Comparison of ENCODE assay signal across 1 cellular context in genomic region chr1:37479255-37480124, GRCh38.
TF ChIP-seq lines count a peak whose summit lies in the region.

No MANE protein-coding gene starts in this region.

TF ChIP-seq in HepG2, 621 proteins besides CTCF, POLR2A, EP300 and RAD21 (continued from another document and continues in another):
- 0 out of 2 replicates have a peak, but pooled peaks have one; percentile 17 for TF ChIP-seq ZNF770 (CRISPR knock-in tag; IDR thresholded peaks at IDR 0.05)
- peak; percentile 67 for TF ChIP-seq ZNF589 (CRISPR knock-in tag; conservative IDR thresholded peaks at IDR 0.05)
- peak; percentile 40; the same call in 1 of the 2 replicates for TF ChIP-seq KLF9 (CRISPR knock-in tag; IDR thresholded peaks at IDR 0.05; ENCODE audit: low read depth)
- peak; percentile 92 for TF ChIP-seq PHF21A (CRISPR knock-in tag; IDR thresholded peaks at IDR 0.05)
- 0 out of 2 replicates have a peak, but pooled peaks have one; percentile 40 for TF ChIP-seq ZNF782 (CRISPR knock-in tag; IDR thresholded peaks at IDR 0.05; ENCODE audit: borderline replicate concordance)
- no peak for TF ChIP-seq MAFF (IDR thresholded peaks at IDR 0.05; ENCODE audit: low read depth, low read length)
- TF ChIP-seq HNRNPL (IDR thresholded peaks at IDR 0.05; ENCODE audit: low read depth, low read length) = 0 out of 2 replicates have a peak, but pooled peaks have one; percentile 59
- TF ChIP-seq ZNF605 (CRISPR knock-in tag; IDR thresholded peaks at IDR 0.05) = peak; percentile 76
- TF ChIP-seq AHDC1 (CRISPR knock-in tag; IDR thresholded peaks at IDR 0.05; ENCODE audit: borderline replicate concordance) = peak; percentile 25; the same call in 1 of the 2 replicates
- TF ChIP-seq NFYB (CRISPR knock-in tag; IDR thresholded peaks at IDR 0.05) = no peak; the same call in 1 of the 2 replicates
- no peak for TF ChIP-seq DNMT1 (CRISPR knock-in tag; IDR thresholded peaks at IDR 0.05)
- peak; percentile 93 for TF ChIP-seq ATF3 (CRISPR knock-in tag; IDR thresholded peaks at IDR 0.05)
- TF ChIP-seq SMAD3 (CRISPR knock-in tag; IDR thresholded peaks at IDR 0.05) = peak; percentile 82
- no peak for TF ChIP-seq LCORL (IDR thresholded peaks at IDR 0.05)
- TF ChIP-seq LCORL (CRISPR knock-in tag; IDR thresholded peaks at IDR 0.05) = peak; percentile 92
- peak; percentile 73; the same call in 1 of the 2 replicates for TF ChIP-seq KDM1A (CRISPR knock-in tag; IDR thresholded peaks at IDR 0.05)
- no peak for TF ChIP-seq MEIS2 (CRISPR knock-in tag; IDR thresholded peaks at IDR 0.05)
- 0 out of 2 replicates have a peak, but pooled peaks have one; percentile 53 for TF ChIP-seq ZNF431 (CRISPR knock-in tag; IDR thresholded peaks at IDR 0.05; ENCODE audit: borderline replicate concordance, low read depth)
- 0 out of 2 replicates have a peak, but pooled peaks have one; percentile 45 for TF ChIP-seq ZBTB2 (CRISPR knock-in tag; IDR thresholded peaks at IDR 0.05; ENCODE audit: low read depth)
- peak; percentile 85 for TF ChIP-seq MED1 (CRISPR knock-in tag; IDR thresholded peaks at IDR 0.05)
- TF ChIP-seq CBX5 (CRISPR knock-in tag; IDR thresholded peaks at IDR 0.05; ENCODE audit: borderline replicate concordance) = peak; percentile 86; the same call in 1 of the 2 replicates
- TF ChIP-seq AKNA (CRISPR knock-in tag; IDR thresholded peaks at IDR 0.05; ENCODE audit: borderline replicate concordance) = no peak
- TF ChIP-seq HOXD1 (CRISPR knock-in tag; IDR thresholded peaks at IDR 0.05) = peak; percentile 55; the same call in 1 of the 2 replicates
- TF ChIP-seq SRY (CRISPR knock-in tag; IDR thresholded peaks at IDR 0.05) = peak; percentile 51; the same call in 1 of the 2 replicates
- TF ChIP-seq ZNF558 (CRISPR knock-in tag; IDR thresholded peaks at IDR 0.05; ENCODE audit: borderline replicate concordance) = peak; percentile 38; the same call in 1 of the 2 replicates
- TF ChIP-seq ZNF75D (CRISPR knock-in tag; IDR thresholded peaks at IDR 0.05; ENCODE audit: borderline replicate concordance) = no peak
- peak; percentile 84 for TF ChIP-seq HDAC1 (CRISPR knock-in tag; IDR thresholded peaks at IDR 0.05)
- peak; percentile 64 for TF ChIP-seq AGO2 (optimal IDR thresholded peaks at IDR 0.05; ENCODE audit: low read depth, low read length)
- no peak for TF ChIP-seq GLMP (CRISPR knock-in tag; IDR thresholded peaks at IDR 0.05; ENCODE audit: borderline replicate concordance)
- peak; percentile 57; the same call in 1 of the 2 replicates for TF ChIP-seq ZNF788 (CRISPR knock-in tag; IDR thresholded peaks at IDR 0.05; ENCODE audit: borderline replicate concordance)
- TF ChIP-seq HIVEP1 (CRISPR knock-in tag; IDR thresholded peaks at IDR 0.05) = peak; percentile 82; the same call in 1 of the 2 replicates
- peak; percentile 92 for TF ChIP-seq FOXP4 (CRISPR knock-in tag; IDR thresholded peaks at IDR 0.05)
- TF ChIP-seq ELF3 (CRISPR knock-in tag; IDR thresholded peaks at IDR 0.05) = peak; percentile 90
- TF ChIP-seq U2AF2 (IDR thresholded peaks at IDR 0.05; ENCODE audit: low read depth, low read length) = no peak
- TF ChIP-seq ZSCAN31 (CRISPR knock-in tag; IDR thresholded peaks at IDR 0.05; ENCODE audit: low read depth) = no peak
- TF ChIP-seq ETS1 (CRISPR knock-in tag; IDR thresholded peaks at IDR 0.05) = no peak
- peak; percentile 64 for TF ChIP-seq RBM39 (IDR thresholded peaks at IDR 0.05; ENCODE audit: low read depth, low read length, poor library complexity, severe bottlenecking)
- peak; percentile 68; the same call in 1 of the 2 replicates for TF ChIP-seq SOX5 (CRISPR knock-in tag; IDR thresholded peaks at IDR 0.05; ENCODE audit: borderline replicate concordance)
- TF ChIP-seq MXI1 (IDR thresholded peaks at IDR 0.05; ENCODE audit: borderline replicate concordance, low read depth, low read length) = peak; percentile 94; the same call in 2 of the 3 replicates
- TF ChIP-seq ZNF740 (CRISPR knock-in tag; IDR thresholded peaks at IDR 0.05) = peak; percentile 69; the same call in 1 of the 2 replicates
- peak; percentile 86 for TF ChIP-seq RXRB (CRISPR knock-in tag; IDR thresholded peaks at IDR 0.05; ENCODE audit: borderline replicate concordance)
- no peak for TF ChIP-seq ZNF878 (CRISPR knock-in tag; IDR thresholded peaks at IDR 0.05)
- no peak for TF ChIP-seq SOX6 (IDR thresholded peaks at IDR 0.05)
- TF ChIP-seq SOX6 (CRISPR knock-in tag; IDR thresholded peaks at IDR 0.05) = peak; percentile 67; the same call in 1 of the 2 replicates
- peak; percentile 47; the same call in 1 of the 2 replicates for TF ChIP-seq ZNF724P (CRISPR knock-in tag; IDR thresholded peaks at IDR 0.05; ENCODE audit: borderline replicate concordance)
